Comparison of ENCODE assay signal across 2 cellular contexts in the genomic region with DNA sequence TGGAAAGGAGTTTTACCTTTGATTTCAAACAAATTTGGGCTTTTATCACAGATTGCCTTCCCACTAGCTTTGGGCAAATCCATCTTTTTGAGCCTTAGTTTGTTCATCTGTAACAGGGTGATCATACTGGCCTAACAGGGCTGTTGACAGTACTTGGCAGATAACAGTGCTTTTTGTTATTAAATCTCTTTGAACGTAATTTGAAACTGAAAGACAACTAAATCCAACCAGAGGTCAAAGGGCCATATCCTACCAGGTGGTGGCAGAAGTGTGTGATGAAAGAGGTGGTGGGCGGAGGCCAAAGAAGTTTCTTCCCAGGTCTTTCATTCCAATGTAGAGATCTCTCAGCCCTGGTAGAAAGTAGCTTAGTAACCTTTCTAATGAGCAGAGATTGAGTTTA.
TF ChIP-seq lines count a peak whose summit lies in the region.

No MANE protein-coding gene starts in this region.

TF ChIP-seq in Ishikawa, 13 proteins besides CTCF, POLR2A, EP300 and RAD21 (continued from another document):
- no peak for TF ChIP-seq TCF12 (IDR thresholded peaks at IDR 0.05; ENCODE audit: low read depth)
- TF ChIP-seq, protein P1, sequence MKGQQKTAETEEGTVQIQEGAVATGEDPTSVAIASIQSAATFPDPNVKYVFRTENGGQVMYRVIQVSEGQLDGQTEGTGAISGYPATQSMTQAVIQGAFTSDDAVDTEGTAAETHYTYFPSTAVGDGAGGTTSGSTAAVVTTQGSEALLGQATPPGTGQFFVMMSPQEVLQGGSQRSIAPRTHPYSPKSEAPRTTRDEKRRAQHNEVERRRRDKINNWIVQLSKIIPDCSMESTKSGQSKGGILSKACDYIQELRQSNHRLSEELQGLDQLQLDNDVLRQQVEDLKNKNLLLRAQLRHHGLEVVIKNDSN (IDR thresholded peaks at IDR 0.05): no peak
- TF ChIP-seq TAF1 (IDR thresholded peaks at IDR 0.05; ENCODE audit: low read depth): no peak
- TF ChIP-seq CEBPB (IDR thresholded peaks at IDR 0.05): no peak
- no peak for TF ChIP-seq NFIC (IDR thresholded peaks at IDR 0.05)
- no peak for TF ChIP-seq TEAD4 (IDR thresholded peaks at IDR 0.05)
- TF ChIP-seq, protein P2, sequence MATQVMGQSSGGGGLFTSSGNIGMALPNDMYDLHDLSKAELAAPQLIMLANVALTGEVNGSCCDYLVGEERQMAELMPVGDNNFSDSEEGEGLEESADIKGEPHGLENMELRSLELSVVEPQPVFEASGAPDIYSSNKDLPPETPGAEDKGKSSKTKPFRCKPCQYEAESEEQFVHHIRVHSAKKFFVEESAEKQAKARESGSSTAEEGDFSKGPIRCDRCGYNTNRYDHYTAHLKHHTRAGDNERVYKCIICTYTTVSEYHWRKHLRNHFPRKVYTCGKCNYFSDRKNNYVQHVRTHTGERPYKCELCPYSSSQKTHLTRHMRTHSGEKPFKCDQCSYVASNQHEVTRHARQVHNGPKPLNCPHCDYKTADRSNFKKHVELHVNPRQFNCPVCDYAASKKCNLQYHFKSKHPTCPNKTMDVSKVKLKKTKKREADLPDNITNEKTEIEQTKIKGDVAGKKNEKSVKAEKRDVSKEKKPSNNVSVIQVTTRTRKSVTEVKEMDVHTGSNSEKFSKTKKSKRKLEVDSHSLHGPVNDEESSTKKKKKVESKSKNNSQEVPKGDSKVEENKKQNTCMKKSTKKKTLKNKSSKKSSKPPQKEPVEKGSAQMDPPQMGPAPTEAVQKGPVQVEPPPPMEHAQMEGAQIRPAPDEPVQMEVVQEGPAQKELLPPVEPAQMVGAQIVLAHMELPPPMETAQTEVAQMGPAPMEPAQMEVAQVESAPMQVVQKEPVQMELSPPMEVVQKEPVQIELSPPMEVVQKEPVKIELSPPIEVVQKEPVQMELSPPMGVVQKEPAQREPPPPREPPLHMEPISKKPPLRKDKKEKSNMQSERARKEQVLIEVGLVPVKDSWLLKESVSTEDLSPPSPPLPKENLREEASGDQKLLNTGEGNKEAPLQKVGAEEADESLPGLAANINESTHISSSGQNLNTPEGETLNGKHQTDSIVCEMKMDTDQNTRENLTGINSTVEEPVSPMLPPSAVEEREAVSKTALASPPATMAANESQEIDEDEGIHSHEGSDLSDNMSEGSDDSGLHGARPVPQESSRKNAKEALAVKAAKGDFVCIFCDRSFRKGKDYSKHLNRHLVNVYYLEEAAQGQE (IDR thresholded peaks at IDR 0.05; ENCODE audit: low read depth): no peak
- TF ChIP-seq YY1 (IDR thresholded peaks at IDR 0.05; ENCODE audit: low read depth): no peak
- TF ChIP-seq, protein P3, sequence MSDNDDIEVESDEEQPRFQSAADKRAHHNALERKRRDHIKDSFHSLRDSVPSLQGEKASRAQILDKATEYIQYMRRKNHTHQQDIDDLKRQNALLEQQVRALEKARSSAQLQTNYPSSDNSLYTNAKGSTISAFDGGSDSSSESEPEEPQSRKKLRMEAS (IDR thresholded peaks at IDR 0.05): no peak
- no peak for TF ChIP-seq CREB1 (IDR thresholded peaks at IDR 0.05; ENCODE audit: low read depth)
- TF ChIP-seq FOXM1 (IDR thresholded peaks at IDR 0.05; ENCODE audit: borderline replicate concordance, low read depth): no peak
- TF ChIP-seq ZBTB7A (IDR thresholded peaks at IDR 0.05; ENCODE audit: low read depth): no peak

TF ChIP-seq in HepG2, 621 proteins besides CTCF, POLR2A, EP300 and RAD21:
- TF ChIP-seq PAF1 (CRISPR knock-in tag; IDR thresholded peaks at IDR 0.05) (no peak), NR2F6 (IDR thresholded peaks at IDR 0.05) (peak; percentile 72), NR2F6 (CRISPR knock-in tag; IDR thresholded peaks at IDR 0.05) (peak; percentile 78), SIX4 (CRISPR knock-in tag; IDR thresholded peaks at IDR 0.05) (peak; percentile 63; the same call in 1 of the 2 replicates), SOX6 (IDR thresholded peaks at IDR 0.05) (no peak), SOX6 (CRISPR knock-in tag; IDR thresholded peaks at IDR 0.05) (0 out of 2 replicates have a peak, but pooled peaks have one; percentile 16), NR2C2 (CRISPR knock-in tag; IDR thresholded peaks at IDR 0.05; ENCODE audit: borderline replicate concordance) (peak; percentile 77), ZNF629 (CRISPR knock-in tag; conservative IDR thresholded peaks at IDR 0.05) (peak; percentile 81), SRY (CRISPR knock-in tag; IDR thresholded peaks at IDR 0.05) (no peak), FOXA1 (IDR thresholded peaks at IDR 0.05) (no peak), FOXA1 (CRISPR knock-in tag; IDR thresholded peaks at IDR 0.05) (peak; percentile 43; the same call in 1 of the 2 replicates), ZFP36L2 (CRISPR knock-in tag; IDR thresholded peaks at IDR 0.05) (no peak), TEAD3 (CRISPR knock-in tag; optimal IDR thresholded peaks at IDR 0.05; ENCODE audit: borderline replicate concordance) (no peak), SIX1 (CRISPR knock-in tag; IDR thresholded peaks at IDR 0.05; ENCODE audit: borderline replicate concordance) (peak; percentile 66; the same call in 1 of the 2 replicates), TBX3 (IDR thresholded peaks at IDR 0.05; ENCODE audit: borderline replicate concordance) (no peak), CEBPG (CRISPR knock-in tag; IDR thresholded peaks at IDR 0.05) (0 out of 2 replicates have a peak, but pooled peaks have one; percentile 11), SAP130 (CRISPR knock-in tag; IDR thresholded peaks at IDR 0.05; ENCODE audit: low read depth) (peak; percentile 51; the same call in 1 of the 2 replicates), NRL (CRISPR knock-in tag; IDR thresholded peaks at IDR 0.05; ENCODE audit: borderline replicate concordance) (no peak), SIN3A (IDR thresholded peaks at IDR 0.05; ENCODE audit: borderline replicate concordance, low read depth, low read length) (0 out of 2 replicates have a peak, but pooled peaks have one; percentile 28)
- TF ChIP-seq, protein P4, sequence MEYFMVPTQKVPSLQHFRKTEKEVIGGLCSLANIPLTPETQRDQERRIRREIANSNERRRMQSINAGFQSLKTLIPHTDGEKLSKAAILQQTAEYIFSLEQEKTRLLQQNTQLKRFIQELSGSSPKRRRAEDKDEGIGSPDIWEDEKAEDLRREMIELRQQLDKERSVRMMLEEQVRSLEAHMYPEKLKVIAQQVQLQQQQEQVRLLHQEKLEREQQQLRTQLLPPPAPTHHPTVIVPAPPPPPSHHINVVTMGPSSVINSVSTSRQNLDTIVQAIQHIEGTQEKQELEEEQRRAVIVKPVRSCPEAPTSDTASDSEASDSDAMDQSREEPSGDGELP (IDR thresholded peaks at IDR 0.05; ENCODE audit: borderline replicate concordance, low read depth): peak; percentile 28; the same call in 1 of the 2 replicates
- TF ChIP-seq, protein P5, sequence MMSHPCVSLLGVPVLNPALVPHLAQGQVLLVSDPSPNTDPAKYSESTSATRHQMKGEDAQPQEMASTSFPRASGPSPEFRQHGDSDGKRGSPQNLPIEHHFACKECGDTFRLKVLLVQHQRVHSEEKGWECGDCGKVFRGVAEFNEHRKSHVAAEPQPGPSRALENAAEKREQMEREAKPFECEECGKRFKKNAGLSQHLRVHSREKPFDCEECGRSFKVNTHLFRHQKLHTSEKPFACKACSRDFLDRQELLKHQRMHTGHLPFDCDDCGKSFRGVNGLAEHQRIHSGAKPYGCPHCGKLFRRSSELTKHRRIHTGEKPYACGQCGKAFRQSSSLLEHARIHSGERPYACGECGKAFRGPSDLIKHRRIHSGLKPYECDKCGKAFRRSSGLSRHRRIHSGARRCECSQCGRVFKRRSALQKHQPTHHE (CRISPR knock-in tag; IDR thresholded peaks at IDR 0.05; ENCODE audit: borderline replicate concordance): no peak
